In the genomic region with DNA sequence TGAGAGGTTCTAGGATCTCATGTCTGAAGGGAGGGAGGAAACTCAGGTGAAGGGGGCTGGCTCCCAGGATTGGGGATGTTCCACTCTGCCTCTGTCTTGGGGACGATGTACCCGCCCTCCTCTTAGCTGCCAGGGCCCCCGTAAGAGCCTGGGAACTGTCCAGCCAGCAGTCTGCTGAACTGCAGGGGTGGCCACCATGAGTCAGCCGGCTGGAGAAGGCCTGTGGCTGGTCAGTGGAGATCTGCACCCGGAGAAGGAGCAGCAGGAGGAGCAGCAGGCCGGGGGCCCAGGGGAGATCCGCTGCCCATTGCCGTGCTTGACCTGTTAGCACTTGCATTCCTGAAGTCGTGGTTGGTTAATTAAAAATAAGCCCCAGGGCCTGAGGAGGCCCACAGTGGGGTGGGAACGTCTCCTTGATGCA, we compare ENCODE assay signal across 1 cellular context.
TF ChIP-seq lines count a peak whose summit lies in the region.

No MANE protein-coding gene starts in this region.

TF ChIP-seq in IMR-90, 13 proteins besides CTCF, POLR2A, EP300 and RAD21 (continued from another document):
- TF ChIP-seq, protein P1, sequence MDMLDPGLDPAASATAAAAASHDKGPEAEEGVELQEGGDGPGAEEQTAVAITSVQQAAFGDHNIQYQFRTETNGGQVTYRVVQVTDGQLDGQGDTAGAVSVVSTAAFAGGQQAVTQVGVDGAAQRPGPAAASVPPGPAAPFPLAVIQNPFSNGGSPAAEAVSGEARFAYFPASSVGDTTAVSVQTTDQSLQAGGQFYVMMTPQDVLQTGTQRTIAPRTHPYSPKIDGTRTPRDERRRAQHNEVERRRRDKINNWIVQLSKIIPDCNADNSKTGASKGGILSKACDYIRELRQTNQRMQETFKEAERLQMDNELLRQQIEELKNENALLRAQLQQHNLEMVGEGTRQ (IDR thresholded peaks at IDR 0.05; ENCODE audit: low read depth, low read length) = no peak
- TF ChIP-seq RCOR1 (IDR thresholded peaks at IDR 0.05; ENCODE audit: insufficient replicate concordance, low read length) (no peak), NFE2L2 (IDR thresholded peaks at IDR 0.05; ENCODE audit: low read depth, low read length) (no peak)
- TF ChIP-seq, protein P2, sequence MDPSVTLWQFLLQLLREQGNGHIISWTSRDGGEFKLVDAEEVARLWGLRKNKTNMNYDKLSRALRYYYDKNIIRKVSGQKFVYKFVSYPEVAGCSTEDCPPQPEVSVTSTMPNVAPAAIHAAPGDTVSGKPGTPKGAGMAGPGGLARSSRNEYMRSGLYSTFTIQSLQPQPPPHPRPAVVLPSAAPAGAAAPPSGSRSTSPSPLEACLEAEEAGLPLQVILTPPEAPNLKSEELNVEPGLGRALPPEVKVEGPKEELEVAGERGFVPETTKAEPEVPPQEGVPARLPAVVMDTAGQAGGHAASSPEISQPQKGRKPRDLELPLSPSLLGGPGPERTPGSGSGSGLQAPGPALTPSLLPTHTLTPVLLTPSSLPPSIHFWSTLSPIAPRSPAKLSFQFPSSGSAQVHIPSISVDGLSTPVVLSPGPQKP (IDR thresholded peaks at IDR 0.05; ENCODE audit: borderline replicate concordance, low read depth, low read length) = no peak
